ENCODE assay signal across 8 cellular contexts in genomic region chr16:2135703-2136490, GRCh38. TPM values are rescaled to one million over a fixed set of nuclear protein-coding genes. Genes with fewer than 3 reads are reported as not detected.
DNase-seq lines count a peak whose midpoint lies in the region; ATAC-seq, FAIRE-seq and TF ChIP-seq lines count a peak whose summit lies in the region.
"Not testable (repeated sequence)": the region's sequence is repeated elsewhere in the genome, so short reads cannot be mapped to it uniquely, and the experiment has no call there.

PKD1 (minus strand) TSS chr16:2135898; CDS start chr16:2135689, 209 bp downstream.

- H3K4me2 ChIP-seq in endothelial cell of umbilical vein (ENCODE audit: insufficient read depth, low read length), result peak within 1 kb of the TSS; percentile 31

- not testable (repeated sequence) for H3K36me3 ChIP-seq in ACC112 (ENCODE audit: insufficient read depth, low read length); endothelial cell of umbilical vein (ENCODE audit: control insufficient read depth in 2 of 2, extremely low read depth in 1 of 2, insufficient read depth in 2 of 2, low read length in 2 of 2); lower lobe of right lung

- POLR2A ChIA-PET in endothelial cell of umbilical vein (lab: Charles Lee), result interaction anchor here (1.1 kb wide), 1 partner anchor 19 kb away, joined by 13 read pairs; the partner anchor contains the start of gene TRAF7

- not testable (repeated sequence) for H3K27me3 ChIP-seq in ACC112 (ENCODE audit: insufficient read depth, low read length); endothelial cell of umbilical vein (ENCODE audit: control insufficient read depth in 2 of 2, insufficient read depth in 2 of 2, low read length in 2 of 2); lower lobe of right lung (ENCODE audit: low read depth)

- H3K27ac ChIP-seq in ACC112 (ENCODE audit: low read depth, low read length); endothelial cell of umbilical vein (ENCODE audit: insufficient read depth, low read depth, low read length): not testable (repeated sequence)
- peak within 1 kb of the TSS; percentile 64 for H3K27ac ChIP-seq in lower lobe of right lung

- H3K4me3 ChIP-seq in ACC112 (ENCODE audit: low read depth, low read length), result peak within 1 kb of the TSS; percentile 76
- H3K4me3 ChIP-seq in endothelial cell of umbilical vein (replicated peaks in 1 of 3; ENCODE audit: insufficient read depth in 1 of 3, low read depth in 1 of 3, low read length in 3 of 3), result peak within 1 kb of the TSS; percentile 32 to 42 (median 41)
- peak within 1 kb of the TSS; percentile 51 for H3K4me3 ChIP-seq in lower lobe of right lung

- not testable (repeated sequence) for H3K9me1 ChIP-seq in endothelial cell of umbilical vein (replicated peaks; ENCODE audit: control insufficient read depth, extremely low read depth, insufficient read depth, low read length)

- not testable (repeated sequence) for TF ChIP-seq POLR2A in endothelial cell of umbilical vein (IDR thresholded peaks at IDR 0.05; ENCODE audit: low read depth, low read length)

- peak within 1 kb of the TSS; percentile 23 for H3K9ac ChIP-seq in endothelial cell of umbilical vein (replicated peaks; ENCODE audit: extremely low read depth, insufficient read depth, low read length)

- H3K9me3 ChIP-seq in endothelial cell of umbilical vein (replicated peaks; ENCODE audit: control insufficient read depth, insufficient read depth, low read length); lower lobe of right lung: not testable (repeated sequence)

- BruUV-seq in endothelial cell of umbilical vein (replicated peaks; lab: Mats Ljungman, UMichigan), result not testable (repeated sequence)

- not testable (repeated sequence) for H3K4me1 ChIP-seq in ACC112 (ENCODE audit: control insufficient read depth, insufficient read depth, low read length, unreplicated experiment); endothelial cell of umbilical vein (ENCODE audit: control insufficient read depth, extremely low read depth, insufficient read depth, low read length); lower lobe of right lung

- peak within 1 kb of the TSS; percentile 60 for H2AFZ ChIP-seq in ACC112 (ENCODE audit: low read length, unreplicated experiment)
- peak within 1 kb of the TSS; percentile 81 for H2AFZ ChIP-seq in endothelial cell of umbilical vein (ENCODE audit: low read depth, low read length)

- ATAC-seq in SK-N-SH treated with all-trans-retinoic acid at 6 μM for 48 hours, result peak; percentile 89
- ATAC-seq in lower lobe of right lung, result peak; percentile 89 to 91

- H4K20me1 ChIP-seq in endothelial cell of umbilical vein (replicated peaks; ENCODE audit: control insufficient read depth, extremely low read depth, insufficient read depth, low read length), result not testable (repeated sequence)

- not testable (repeated sequence) for TF ChIP-seq CTCF in endothelial cell of umbilical vein (IDR thresholded peaks at IDR 0.05; ENCODE audit: extremely low read depth in 1 of 2, insufficient read depth in 1 of 2, low read depth in 1 of 2, low read length in 2 of 2); lower lobe of right lung (IDR thresholded peaks at IDR 0.05)

- FAIRE-seq in GM18507 (lab: Jason Lieb, UNC) (peak; percentile 92), endothelial cell of umbilical vein (lab: Jason Lieb, UNC) (peak; percentile 88)

- intact Hi-C loops in endothelial cell of umbilical vein (cut with micrococcal nuclease); lower lobe of right lung (cut with DNase I): not testable (repeated sequence)

- DNase-seq in GM18507 (ENCODE audit: extremely low spot score, insufficient read length, low read depth), result not testable (repeated sequence)
- DNase-seq in NCI-H146 (lab: John Stamatoyannopoulos, UW) (peak; percentile 92), endothelial cell of umbilical vein (ENCODE audit: low read depth, low spot score) (peak; percentile 95), lower lobe of right lung (peak; percentile 99)
- DNase-seq in activated T-helper 1 cell treated with anti-CD3 and anti-CD28 coated beads, Interleukin-2, amount 50 U/mL, for 16 hours (ENCODE audit: low read depth in 1 of 2, low spot score in 1 of 2), result peak; percentile 97 to 98
- DNase-seq in stimulated activated CD4-positive, alpha-beta T cell treated with anti-CD3 and anti-CD28 coated beads, Interleukin-1b, Interleukin-23, amount 100 ng/mL, for 24 hours (ENCODE audit: low read depth in 4 of 4, low spot score in 1 of 4), result peak; percentile 96 to 99 (median 98)

- CTCF ChIA-PET in endothelial cell of umbilical vein (lab: Charles Lee), result interaction anchor here (0.5 to 1.0 kb wide), 3 partner anchors 11 to 115 kb away, joined by 3 to 7 read pairs (median 4); no protein-coding TSS in a partner anchor

- not testable (repeated sequence) for H3K79me2 ChIP-seq in ACC112 (ENCODE audit: control insufficient read depth, insufficient read depth, low read length, unreplicated experiment)
- H3K79me2 ChIP-seq in endothelial cell of umbilical vein (ENCODE audit: control insufficient read depth, insufficient read depth, low read length), result peaks cover 13% of the 10 kb centered on the region

- dilution Hi-C loops in endothelial cell of umbilical vein (cut with MboI; ENCODE audit: extremely low pct_ligation_motif_present, low sequenced_read_pairs), result not testable (repeated sequence)

TF ChIP-seq in endothelial cell of umbilical vein, 7 proteins besides CTCF, POLR2A, EP300 and RAD21:
- TF ChIP-seq POLR2AphosphoS5 (IDR thresholded peaks at IDR 0.05; ENCODE audit: insufficient read depth, low read depth, low read length), result peak; percentile 16

RNA-seq across cellular contexts. Expression of gene PKD1, which starts in this region (rescaled TPM):
- total RNA-seq in endothelial cell of umbilical vein, result 92.1 and 102 TPM in 2 replicates
- polyA plus RNA-seq in endothelial cell of umbilical vein, result 52.5 and 62.3 TPM in 2 replicates
- polyA plus RNA-seq in endothelial cell of umbilical vein (2011; cell fraction: cytosol; rRNA removed), result 20.5 and 29.6 TPM in 2 replicates
- 217 and 232 TPM in 2 replicates for polyA plus RNA-seq in endothelial cell of umbilical vein (2011; cell fraction: nucleus; rRNA removed)
- 29.5 and 54.6 TPM in 2 replicates for polyA plus RNA-seq in endothelial cell of umbilical vein (2012)
- 44.6 and 60.3 TPM in 2 replicates for polyA minus RNA-seq in endothelial cell of umbilical vein
- polyA minus RNA-seq in endothelial cell of umbilical vein (2011; cell fraction: cytosol; rRNA and poly(A)+ RNA removed), result 26.5 TPM
- polyA minus RNA-seq in endothelial cell of umbilical vein (2011; cell fraction: nucleus; rRNA and poly(A)+ RNA removed), result 88.4 and 152 TPM in 2 replicates
- 81.6 TPM for total RNA-seq in lower lobe of right lung
